ENCODE assay signal across 24 cellular contexts in genomic region chr3:5270656-5271055, GRCh38.
DNase-seq lines count a peak whose midpoint lies in the region; ATAC-seq, FAIRE-seq and TF ChIP-seq lines count a peak whose summit lies in the region.
"Had no signal": no experiment of that assay in that cellular context is flagged by ENCODE, and none has a peak within 500 bp of the region (broad histone marks: within the 10 kb centered on the region; RNA-seq: fewer than 3 reads in every experiment).

No MANE protein-coding gene starts in this region.

- no peak overlapping the region for H2BK120ac ChIP-seq in trophoblast cell (ENCODE audit: insufficient read depth, low read length, poor library complexity)

- H3K27ac Mint-ChIP-seq in CD14-positive monocyte = peak overlapping the region in 6 of 7 donors; percentile 13 to 94 (median 80)
- H3K27ac Mint-ChIP-seq in progenitor cell of endocrine pancreas = no peak overlapping the region
- H3K27ac Mint-ChIP-seq: CD4-positive, alpha-beta memory T cell; GM23338; H9 had no signal

- H3K9me3 Mint-ChIP-seq in CD14-positive monocyte = peaks cover 0 to 2% (median 0%) of the 10 kb centered on the region in 7 donors
- no peaks in the 10 kb centered on the region for H3K9me3 Mint-ChIP-seq in progenitor cell of endocrine pancreas (ENCODE audit: low read depth)
- H3K9me3 Mint-ChIP-seq: H9 had no signal

- H3K4me3 Mint-ChIP-seq in CD14-positive monocyte (no peak overlapping the region), progenitor cell of endocrine pancreas (ENCODE audit: low read depth) (no peak overlapping the region)
- H3K4me3 Mint-ChIP-seq: CD4-positive, alpha-beta memory T cell; GM23338; H9 had no signal

- H3K9me3 ChIP-seq in K562 (replicated peaks; ENCODE audit: control insufficient read depth, insufficient read depth, low read depth, low read length) (no peaks in the 10 kb centered on the region), trophoblast cell (ENCODE audit: insufficient read depth, low read depth, low read length) (no peaks in the 10 kb centered on the region)
- H3K9me3 ChIP-seq: A549; BE2C; BLaER1 treated with 17β-estradiol and CSF1 and Interleukin-3, amounts not matched to agents 10 nM and 100 nM had no signal

- no peak overlapping the region for H4K8ac ChIP-seq in trophoblast cell (ENCODE audit: low read depth, low read length)

- no TSS peak for BruUV-seq in K562 (replicated peaks; lab: Mats Ljungman, UMichigan)

- no peaks in the 10 kb centered on the region for H3K27me3 ChIP-seq in HL-60 (ENCODE audit: insufficient read depth, poor library complexity, severe bottlenecking)
- H3K27me3 ChIP-seq in K562 (ENCODE audit: control insufficient read depth in 2 of 2, insufficient read depth in 2 of 2, low read length in 2 of 2) = peaks cover 4 to 6% of the 10 kb centered on the region in 2 experiments; a peak in 4 of 5 replicates
- H3K27me3 ChIP-seq in trophoblast cell (ENCODE audit: insufficient read depth, low read length) = no peaks in the 10 kb centered on the region
- H3K27me3 ChIP-seq: BE2C; BLaER1 treated with 17β-estradiol and CSF1 and Interleukin-3, amounts not matched to agents 10 nM and 100 nM had no signal

- no peak overlapping the region for H3K4me2 ChIP-seq in K562 (ENCODE audit: insufficient read depth, low read length)
- H3K4me2 ChIP-seq in trophoblast cell (ENCODE audit: low read length) = no peak overlapping the region
- H3K4me2 ChIP-seq: A549; BLaER1 treated with 17β-estradiol and CSF1 and Interleukin-3, amounts not matched to agents 10 nM and 100 nM; GM23338 had no signal

- no peak for TF ChIP-seq RAD21 in K562 (CRISPR knock-in tag; conservative IDR thresholded peaks at IDR 0.05 in 1 of 2, IDR thresholded peaks at IDR 0.05 in 1 of 2)

- H3K27ac ChIP-seq in HL-60 (replicated peaks) (peak overlapping the region; percentile 56), K562 (ENCODE audit: extremely low read depth, low read depth, low read length) (no peak overlapping the region), trophoblast cell (ENCODE audit: low read depth, low read length) (no peak overlapping the region)
- H3K27ac ChIP-seq: A549; BLaER1 treated with 17β-estradiol and CSF1 and Interleukin-3, amounts not matched to agents 10 nM and 100 nM had no signal

- POLR2A ChIA-PET in K562 (lab: Yijun Ruan, JAX) = no interaction called here

- H2BK5ac ChIP-seq in trophoblast cell (ENCODE audit: low read depth, low read length, poor library complexity) = no peak overlapping the region

- H3K79me1 ChIP-seq in trophoblast cell (ENCODE audit: low read length) = no peaks in the 10 kb centered on the region

- no peak for FAIRE-seq in K562 (lab: Jason Lieb, UNC)
- FAIRE-seq: G401.6, GM12878, GM18507 had no signal

- H3K36me3 Mint-ChIP-seq in CD14-positive monocyte = no peaks in the 10 kb centered on the region
- H3K36me3 Mint-ChIP-seq in progenitor cell of endocrine pancreas (ENCODE audit: insufficient read depth) = no peaks in the 10 kb centered on the region
- H3K36me3 Mint-ChIP-seq: CD4-positive, alpha-beta memory T cell had no signal

- intact Hi-C loops in CD14-positive monocyte (cut with micrococcal nuclease) (no loop called here), K562 (cut with micrococcal nuclease) (no loop called here)

- no peak overlapping the region for H4K91ac ChIP-seq in trophoblast cell (ENCODE audit: low read depth, low read length)

- no peaks in the 10 kb centered on the region for H4K20me1 ChIP-seq in K562 (replicated peaks; ENCODE audit: control insufficient read depth, insufficient read depth, low read length)
- H4K20me1 ChIP-seq: BLaER1 treated with 17β-estradiol and CSF1 and Interleukin-3, amounts not matched to agents 10 nM and 100 nM had no signal

- CTCF ChIA-PET in K562 (lab: Yijun Ruan, JAX; ENCODE audit: low intra/inter-chr PET ratio) = no interaction called here

- in situ Hi-C loops in K562 (cut with MboI) = no loop called here

- no peak overlapping the region for H4K12ac ChIP-seq in trophoblast cell (ENCODE audit: low read depth, low read length)

- H3K4me3 ChIP-seq in HL-60 (replicated peaks; ENCODE audit: insufficient read depth, low read length) (no peak overlapping the region), K562 (no peak overlapping the region), trophoblast cell (ENCODE audit: low read depth, low read length) (no peak overlapping the region)
- H3K4me3 ChIP-seq: A549; BLaER1 treated with 17β-estradiol and CSF1 and Interleukin-3, amounts not matched to agents 10 nM and 100 nM; GM12878; GM23338 had no signal

- no peak overlapping the region for H3K23ac ChIP-seq in trophoblast cell (ENCODE audit: low read length)

- H3K4ac ChIP-seq in trophoblast cell (ENCODE audit: low read depth, low read length) = no peak overlapping the region

- no peak for TF ChIP-seq EP300 in K562 (IDR thresholded peaks at IDR 0.05; ENCODE audit: low read length)

- H3K4me1 ChIP-seq in K562 (replicated peaks in 1 of 2; ENCODE audit: control insufficient read depth in 2 of 2, insufficient read depth in 2 of 2, low read length in 2 of 2) = no peaks in the 10 kb centered on the region
- no peaks in the 10 kb centered on the region for H3K4me1 ChIP-seq in trophoblast cell (ENCODE audit: control insufficient read depth in 1 of 2, insufficient read depth in 2 of 2, low read length in 2 of 2)
- H3K4me1 ChIP-seq: A549; BE2C; BLaER1 treated with 17β-estradiol and CSF1 and Interleukin-3, amounts not matched to agents 10 nM and 100 nM had no signal

- H3K79me2 ChIP-seq in K562 (ENCODE audit: control insufficient read depth, insufficient read depth, low read length) (no peaks in the 10 kb centered on the region), trophoblast cell (ENCODE audit: control insufficient read depth, insufficient read depth, low read length, poor library complexity) (no peaks in the 10 kb centered on the region)

- H2AFZ ChIP-seq in K562 (ENCODE audit: low read depth, low read length) (no peak overlapping the region), trophoblast cell (ENCODE audit: insufficient read depth, low read length, poor library complexity) (no peak overlapping the region)
- H2AFZ ChIP-seq: GM23338 had no signal

- ATAC-seq in K562 = peak; percentile 37; the same call in 2 of the 3 replicates
- ATAC-seq: A549, GM12878, GM23338, HCT116 had no signal

- no peak overlapping the region for H2BK12ac ChIP-seq in trophoblast cell (ENCODE audit: low read length)

- H3K36me3 ChIP-seq in K562 (ENCODE audit: control insufficient read depth, insufficient read depth, low read length) (no peaks in the 10 kb centered on the region), trophoblast cell (ENCODE audit: control insufficient read depth in 1 of 2, insufficient read depth in 2 of 2, low read length in 2 of 2) (no peaks in the 10 kb centered on the region)
- H3K36me3 ChIP-seq: BE2C; BLaER1 treated with 17β-estradiol and CSF1 and Interleukin-3, amounts not matched to agents 10 nM and 100 nM had no signal

- H3K9ac ChIP-seq in K562 (ENCODE audit: insufficient read depth in 1 of 2, low read depth in 2 of 2, low read length in 2 of 2) (no peak overlapping the region), trophoblast cell (ENCODE audit: low read length) (no peak overlapping the region)
- H3K9ac ChIP-seq: BLaER1 treated with 17β-estradiol and CSF1 and Interleukin-3, amounts not matched to agents 10 nM and 100 nM had no signal

- no peak for TF ChIP-seq CTCF in CD14-positive monocyte (IDR thresholded peaks at IDR 0.05)
- TF ChIP-seq CTCF in HL-60 (IDR thresholded peaks at IDR 0.05; ENCODE audit: insufficient read depth, low read length) = no peak
- TF ChIP-seq CTCF in K562 (IDR thresholded peaks at IDR 0.05 in 2 of 3, conservative IDR thresholded peaks at IDR 0.05 in 1 of 3; ENCODE audit: insufficient read depth in 2 of 3, low read depth in 1 of 3, low read length in 3 of 3) = no peak
- TF ChIP-seq CTCF in progenitor cell of endocrine pancreas (IDR thresholded peaks at IDR 0.05; ENCODE audit: unreplicated experiment) = no peak

- TF ChIP-seq POLR2A in K562 (conservative IDR thresholded peaks at IDR 0.05) = no peak

- H3K9me1 ChIP-seq in K562 (ENCODE audit: control insufficient read depth, insufficient read depth, low read length) = no peaks in the 10 kb centered on the region

- H3K4me1 Mint-ChIP-seq in CD14-positive monocyte (peaks cover 12% of the 10 kb centered on the region), progenitor cell of endocrine pancreas (ENCODE audit: low read depth) (peaks cover 9% of the 10 kb centered on the region)
- H3K4me1 Mint-ChIP-seq: CD4-positive, alpha-beta memory T cell; GM23338; H9 had no signal

- DNase-seq in CD14-positive monocyte (ENCODE audit: low spot score) (peak; percentile 52), HL-60 (ENCODE audit: low read depth in 1 of 2, low spot score in 1 of 2) (peak in 1 of 2 experiments; percentile 11), K562 (ENCODE audit: extremely low read depth in 1 of 4, low spot score in 3 of 4) (no peak), trophoblast cell (peak; percentile 66 to 75), NCI-H128 (lab: John Stamatoyannopoulos, UW; ENCODE audit: unreplicated experiment) (no peak), nucleus accumbens (lab: John Stamatoyannopoulos, UW) (no peak), GDM1 (lab: John Stamatoyannopoulos, UW) (no peak), progenitor cell of endocrine pancreas (ENCODE audit: low spot score, unreplicated experiment) (no peak)
- DNase-seq: 8988T; ACHN; AML-193; BE2C; Calu3; CD4-positive, alpha-beta memory T cell; COR-L47; DND-41; H9 had no signal

- H3K27me3 Mint-ChIP-seq in CD14-positive monocyte (ENCODE audit: low read depth in 3 of 3) (no peaks in the 10 kb centered on the region), progenitor cell of endocrine pancreas (no peaks in the 10 kb centered on the region)

- WGBS in K562 (ENCODE audit: insufficient coverage, low coverage, missing lambda C conversion rate) = 1% methylated on average over 5 of the region's 5 CpGs
- no CpG with 5 or more reads among the region's 5 CpGs for WGBS in trophoblast cell (ENCODE audit: extremely low coverage, insufficient coverage, insufficient read length)

- H3K14ac ChIP-seq in trophoblast cell (ENCODE audit: low read length) = no peak overlapping the region

- no peak overlapping the region for H3K18ac ChIP-seq in trophoblast cell (ENCODE audit: low read length)

- H2AK5ac ChIP-seq in trophoblast cell (ENCODE audit: low read length) = no peak overlapping the region

TF ChIP-seq in K562, 482 proteins besides CTCF, POLR2A, EP300 and RAD21 (continues in another document):
- no peak for TF ChIP-seq GATA2 (CRISPR knock-in tag; IDR thresholded peaks at IDR 0.05)

Comparison
In these comparisons a context has a peak if more than half of its experiments do, and no peak if none do; other contexts are left out.
1. DNase-seq: peak in CD14-positive monocyte (single experiment) and trophoblast cell (2 of 2); none in K562 (0 of 4), NCI-H128 (single experiment), nucleus accumbens (0 of 56), GDM1 (single experiment) and progenitor cell of endocrine pancreas (single experiment).